Comparison of ENCODE assay signal across 1 cellular context in genomic region chrX:48022740-48023139, GRCh38.
TF ChIP-seq lines count a peak whose summit lies in the region.

No MANE protein-coding gene starts in this region.

TF ChIP-seq in HepG2, 621 proteins besides CTCF, POLR2A, EP300 and RAD21:
- TF ChIP-seq CEBPB (IDR thresholded peaks at IDR 0.05; ENCODE audit: borderline replicate concordance, low read depth, low read length) (peak; percentile 55; the same call in 1 of the 2 replicates), GMEB1 (CRISPR knock-in tag; IDR thresholded peaks at IDR 0.05; ENCODE audit: borderline replicate concordance) (no peak)
